ENCODE assay signal across 7 cellular contexts in genomic region chr10:26486985-26487850, GRCh38. TPM values are rescaled to one million over a fixed set of nuclear protein-coding genes. Genes with fewer than 3 reads are reported as not detected.
DNase-seq lines count a peak whose midpoint lies in the region; ATAC-seq lines count a peak whose summit lies in the region.

No MANE protein-coding gene starts in this region.

- H3K36me3 ChIP-seq in rectal smooth muscle tissue (ENCODE audit: control insufficient read depth, insufficient read depth, low read length) = no peaks in the 10 kb centered on the region

- H3K27ac ChIP-seq in rectal smooth muscle tissue (ENCODE audit: low read depth, low read length) = peak overlapping the region; percentile 25

- no peak overlapping the region for H3K4me3 ChIP-seq in rectal smooth muscle tissue (ENCODE audit: low read length)

- peaks cover 17% of the 10 kb centered on the region for H3K36me3 Mint-ChIP-seq in activated CD4-positive, alpha-beta T cell treated with anti-CD3 and anti-CD28 coated beads for 36 hours (ENCODE audit: low read depth)
- H3K36me3 Mint-ChIP-seq in dendritic cell treated with granulocyte-macrophage colony-stimulating factor and Interleukin-4, amounts not matched to agents 40 ng/mL and 50 ng/mL, for 4 days (ENCODE audit: low read depth) = peaks cover 49% of the 10 kb centered on the region

- H3K9me3 Mint-ChIP-seq in activated CD4-positive, alpha-beta T cell treated with anti-CD3 and anti-CD28 coated beads for 36 hours (ENCODE audit: low read depth) = no peaks in the 10 kb centered on the region
- peaks cover 2% of the 10 kb centered on the region for H3K9me3 Mint-ChIP-seq in dendritic cell treated with granulocyte-macrophage colony-stimulating factor and Interleukin-4, amounts not matched to agents 40 ng/mL and 50 ng/mL, for 4 days

- H3K27me3 Mint-ChIP-seq in activated CD4-positive, alpha-beta T cell treated with anti-CD3 and anti-CD28 coated beads for 36 hours = no peaks in the 10 kb centered on the region
- H3K27me3 Mint-ChIP-seq in dendritic cell treated with granulocyte-macrophage colony-stimulating factor and Interleukin-4, amounts not matched to agents 40 ng/mL and 50 ng/mL, for 4 days = no peaks in the 10 kb centered on the region

- peak overlapping the region; percentile 61 for H3K4me3 Mint-ChIP-seq in activated CD4-positive, alpha-beta T cell treated with anti-CD3 and anti-CD28 coated beads for 36 hours
- H3K4me3 Mint-ChIP-seq in dendritic cell treated with granulocyte-macrophage colony-stimulating factor and Interleukin-4, amounts not matched to agents 40 ng/mL and 50 ng/mL, for 4 days = no peak overlapping the region

- H3K4me1 Mint-ChIP-seq in activated CD4-positive, alpha-beta T cell treated with anti-CD3 and anti-CD28 coated beads for 36 hours = peaks cover 72% of the 10 kb centered on the region
- H3K4me1 Mint-ChIP-seq in dendritic cell treated with granulocyte-macrophage colony-stimulating factor and Interleukin-4, amounts not matched to agents 40 ng/mL and 50 ng/mL, for 4 days (ENCODE audit: low read depth) = peaks cover 63% of the 10 kb centered on the region

- H3K27me3 ChIP-seq in rectal smooth muscle tissue (ENCODE audit: control insufficient read depth, insufficient read depth, low read length) = no peaks in the 10 kb centered on the region

- H3K4me1 ChIP-seq in rectal smooth muscle tissue (ENCODE audit: control insufficient read depth, insufficient read depth, low read length) = no peaks in the 10 kb centered on the region

- ATAC-seq in GM19395 (IDR thresholded peaks at IDR 0.05; ENCODE audit: unreplicated experiment) (peak; percentile 86), HG03354 (IDR thresholded peaks at IDR 0.05; ENCODE audit: poor library complexity, severe bottlenecking, unreplicated experiment) (peak; percentile 92)
- peak; percentile 80 for ATAC-seq in activated CD4-positive, alpha-beta T cell treated with anti-CD3 and anti-CD28 coated beads for 36 hours

- intact Hi-C loops in activated CD4-positive, alpha-beta T cell treated with anti-CD3 and anti-CD28 coated beads for 36 hours (cut with DNase I, micrococcal nuclease) = loop anchor here (1.0 to 10.0 kb wide), 11 partner anchors 12 to 1848 kb away; partner anchors contain the start of genes APBB1IP (in 2 of the 2), ABI1 (in 1 of the 2), ACBD5 (in 1 of the 2) and RAB18 (in 1 of the 2)
- intact Hi-C loops in dendritic cell treated with granulocyte-macrophage colony-stimulating factor and Interleukin-4, amounts not matched to agents 40 ng/mL and 50 ng/mL, for 4 days (cut with micrococcal nuclease) = no loop called here

- peak; percentile 83 for DNase-seq in activated CD4-positive, alpha-beta T cell treated with anti-CD3 and anti-CD28 coated beads for 36 hours
- DNase-seq in HT-29 (ENCODE audit: low spot score) = no peak
- DNase-seq in NCI-H510A (lab: John Stamatoyannopoulos, UW) = no peak

- no peak overlapping the region for H3K9ac ChIP-seq in rectal smooth muscle tissue (ENCODE audit: low read length)

- peak overlapping the region; percentile 97 for H3K27ac Mint-ChIP-seq in activated CD4-positive, alpha-beta T cell treated with anti-CD3 and anti-CD28 coated beads for 36 hours
- peak overlapping the region; percentile 59 for H3K27ac Mint-ChIP-seq in dendritic cell treated with granulocyte-macrophage colony-stimulating factor and Interleukin-4, amounts not matched to agents 40 ng/mL and 50 ng/mL, for 4 days

- POLR2A ChIA-PET in activated CD4-positive, alpha-beta T cell treated with anti-CD3 and anti-CD28 coated beads for 36 hours (lab: Charles Lee) = interaction anchor here (2.2 kb wide), 1 partner anchor 45 kb away, joined by 6 read pairs; no protein-coding TSS in a partner anchor

- CTCF ChIA-PET in activated CD4-positive, alpha-beta T cell treated with anti-CD3 and anti-CD28 coated beads for 36 hours (lab: Charles Lee) = interaction anchor here (0.8 to 1.2 kb wide), 2 partner anchors 28 to 151 kb away, joined by 3 read pairs; no protein-coding TSS in a partner anchor

RNA-seq across cellular contexts. Expression of gene APBB1IP, which starts 49.1 kb away (rescaled TPM):
- 10 to 100 TPM; 53.3 to 66.4 TPM for total RNA-seq in activated CD4-positive, alpha-beta T cell treated with anti-CD3 and anti-CD28 coated beads for 36 hours
- not detected in 2 replicates for total RNA-seq in HT-29 (2014; rRNA removed; shearing (Covaris generic))

Comparison
In these comparisons a context has a peak if more than half of its experiments do, and no peak if none do; other contexts are left out.
1. RNA of gene APBB1IP, which starts 49.1 kb away (total RNA-seq): 53.3 to 66.4 TPM in activated CD4-positive, alpha-beta T cell treated with anti-CD3 and anti-CD28 coated beads for 36 hours; not detected in HT-29; every median in the first group is over 10 times any median in the second.
2. Peak in every context shown above with its lines, with median percentiles within 50 percentile points of each other: ATAC-seq.